3 cellular contexts compared by ENCODE assay signal in the genomic region with DNA sequence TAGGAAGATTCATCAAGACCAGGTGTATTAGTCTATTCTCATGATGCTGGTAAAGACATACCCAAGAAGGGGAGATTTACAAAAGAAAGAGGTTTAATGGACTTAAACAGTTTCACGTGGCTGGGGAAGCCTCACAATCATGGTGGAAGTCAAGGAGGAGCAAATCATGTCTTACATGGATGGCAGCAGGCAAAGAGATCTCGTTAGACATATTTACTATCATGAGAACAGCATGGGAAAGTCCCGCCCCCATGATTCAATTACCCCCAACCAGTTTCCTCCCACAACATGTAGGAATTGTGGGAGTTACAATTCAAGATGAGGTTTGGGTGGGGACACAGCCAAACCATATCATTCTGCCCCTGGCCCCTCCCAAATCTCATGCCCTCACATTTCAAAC.
TF ChIP-seq lines count a peak whose summit lies in the region.

No MANE protein-coding gene starts in this region.

TF ChIP-seq in HEK293, 187 proteins besides CTCF, POLR2A, EP300 and RAD21:
- TF ChIP-seq SETDB1 (IDR thresholded peaks at IDR 0.05; ENCODE audit: insufficient read length, low read length), result peak; percentile 17

TF ChIP-seq in K562, 482 proteins besides CTCF, POLR2A, EP300 and RAD21:
- peak; percentile 95 for TF ChIP-seq ZNF431 (CRISPR knock-in tag; IDR thresholded peaks at IDR 0.05)

TF ChIP-seq in HepG2, 621 proteins besides CTCF, POLR2A, EP300 and RAD21:
- peak; percentile 53; the same call in 1 of the 2 replicates for TF ChIP-seq ZNF431 (CRISPR knock-in tag; IDR thresholded peaks at IDR 0.05; ENCODE audit: borderline replicate concordance, low read depth)
